ENCODE assay signal across 11 cellular contexts in the genomic region with DNA sequence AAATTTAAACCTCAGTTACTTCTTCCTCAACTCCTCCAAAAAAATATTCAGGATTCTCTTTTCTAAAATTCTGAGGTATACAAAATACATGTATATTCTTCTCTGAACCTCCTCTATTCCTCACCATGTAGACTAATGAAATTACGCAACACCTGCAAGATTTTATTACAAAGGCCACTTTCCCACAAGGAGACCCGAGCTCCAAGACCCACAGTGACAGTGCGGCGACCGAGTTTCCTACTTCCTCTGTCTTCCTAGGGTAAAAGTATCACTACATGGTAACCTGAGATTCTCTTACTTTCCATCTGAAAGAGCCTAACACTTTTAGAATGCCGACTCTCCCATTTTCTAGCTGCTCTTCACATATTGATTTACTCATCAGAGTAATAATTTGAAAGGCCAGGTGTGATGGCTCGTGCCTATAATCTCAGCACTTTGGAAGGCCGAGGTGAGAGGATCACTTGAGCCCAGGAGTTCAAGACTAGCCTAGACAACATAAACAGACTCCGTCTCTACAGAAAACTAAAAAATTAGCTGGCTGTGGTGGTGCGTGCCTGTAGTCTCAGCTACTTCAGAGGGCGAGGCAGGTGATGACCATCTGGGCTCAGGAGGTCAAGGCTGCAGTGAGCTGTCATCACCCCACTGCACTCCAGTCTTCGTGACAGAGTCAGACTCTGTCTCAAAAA. TPM values are rescaled to one million over a fixed set of nuclear protein-coding genes. Genes with fewer than 3 reads are reported as not detected.
DNase-seq lines count a peak whose midpoint lies in the region; ATAC-seq and TF ChIP-seq lines count a peak whose summit lies in the region.
"Had no signal": no experiment of that assay in that cellular context is flagged by ENCODE, and none has a peak within 500 bp of the region (broad histone marks: within the 10 kb centered on the region; RNA-seq: fewer than 3 reads in every experiment).

No MANE protein-coding gene starts in this region.

- H3K27ac ChIP-seq in liver (ENCODE audit: low read depth in 1 of 2, low read length in 2 of 2) = peak overlapping the region; percentile 92 to 95
- H3K27ac ChIP-seq in Karpas-422 (ENCODE audit: low read length) = no peak overlapping the region

- peaks cover 14% of the 10 kb centered on the region for H3K36me3 Mint-ChIP-seq in stimulated activated naive CD8-positive, alpha-beta T cell treated with anti-CD3 and anti-CD28 coated beads, Interleukin-15, Interleukin-2, amounts not matched to agents 100 ng/mL and 50 ng/mL, for 24 hours (ENCODE audit: low read depth)
- peaks cover 17% of the 10 kb centered on the region for H3K36me3 Mint-ChIP-seq in activated CD8-positive, alpha-beta T cell treated with anti-CD3 and anti-CD28 coated beads for 36 hours (ENCODE audit: low read depth)

- peaks cover 17% of the 10 kb centered on the region; the same call in 1 of the 2 replicates for H4K20me1 ChIP-seq in Karpas-422 (ENCODE audit: insufficient read depth, low read depth, low read length)

- CTCF ChIA-PET in activated CD8-positive, alpha-beta T cell treated with anti-CD3 and anti-CD28 coated beads for 36 hours (lab: Charles Lee) = interaction anchor here (0.7 to 3.4 kb wide), 15 partner anchors 9 to 73 kb away, joined by 3 to 31 read pairs (median 5); no protein-coding TSS in a partner anchor

- DNase-seq in stimulated activated naive CD8-positive, alpha-beta T cell treated with anti-CD3 and anti-CD28 coated beads, Interleukin-15, Interleukin-2, amounts not matched to agents 100 U/mL and 50 U/mL, for 24 hours = no peak
- DNase-seq in activated CD8-positive, alpha-beta T cell treated with anti-CD3 and anti-CD28 coated beads for 36 hours = no peak
- DNase-seq in ecto neural progenitor cell (ENCODE audit: low spot score) (no peak), Karpas-422 (no peak), foreskin fibroblast (no peak)
- DNase-seq: foreskin melanocyte, NCI-H1436 treated with DMSO at 0.1 percent for 48 hours had no signal

- H3K4me1 Mint-ChIP-seq in stimulated activated naive CD8-positive, alpha-beta T cell treated with anti-CD3 and anti-CD28 coated beads, Interleukin-15, Interleukin-2, amounts not matched to agents 100 ng/mL and 50 ng/mL, for 24 hours (ENCODE audit: low read depth) = peaks cover 99% of the 10 kb centered on the region
- H3K4me1 Mint-ChIP-seq in activated CD8-positive, alpha-beta T cell treated with anti-CD3 and anti-CD28 coated beads for 36 hours (ENCODE audit: low read depth) = peaks cover 91% of the 10 kb centered on the region

- no peaks in the 10 kb centered on the region for H3K79me2 ChIP-seq in Karpas-422 (ENCODE audit: low read length)

- H3K9me2 ChIP-seq in Karpas-422 (replicated peaks; ENCODE audit: insufficient read depth, low read length) = no peaks in the 10 kb centered on the region

- peaks cover 0 to 4% (median 0%) of the 10 kb centered on the region in 4 donors for H3K36me3 ChIP-seq in liver (ENCODE audit: control insufficient read depth in 4 of 4, insufficient read depth in 3 of 4, low read depth in 1 of 4, low read length in 3 of 4)
- no peaks in the 10 kb centered on the region for H3K36me3 ChIP-seq in Karpas-422 (ENCODE audit: insufficient read depth, low read length)

- intact Hi-C loops in activated CD8-positive, alpha-beta T cell treated with anti-CD3 and anti-CD28 coated beads for 36 hours (cut with micrococcal nuclease) = loop anchor here (5.0 kb wide), 2 partner anchors 39 to 71 kb away; no protein-coding TSS in a partner anchor

- no peaks in the 10 kb centered on the region for H3K27me3 ChIP-seq in liver (ENCODE audit: control insufficient read depth in 4 of 4, insufficient read depth in 4 of 4, low read length in 3 of 4)
- H3K27me3 ChIP-seq in Karpas-422 (ENCODE audit: low read length) = no peaks in the 10 kb centered on the region

- POLR2A ChIA-PET in activated CD8-positive, alpha-beta T cell treated with anti-CD3 and anti-CD28 coated beads for 36 hours (lab: Charles Lee) = interaction anchor here (0.5 to 4.0 kb wide), 7 partner anchors 23 to 237 kb away, joined by 3 to 22 read pairs (median 3); partner anchors contain the start of gene CYTH1

- 51% methylated on average over 12 of the region's 12 CpGs for WGBS in liver

- H3K9ac ChIP-seq in liver (ENCODE audit: low read depth in 1 of 2, low read length in 2 of 2) (peak overlapping the region in 1 of 2 donors; percentile 69), Karpas-422 (ENCODE audit: low read length) (no peak overlapping the region)

- H3K4me1 ChIP-seq in liver (ENCODE audit: control insufficient read depth in 4 of 4, insufficient read depth in 4 of 4, low read length in 3 of 4) (peaks cover 17 to 77% (median 46%) of the 10 kb centered on the region in 4 donors), Karpas-422 (ENCODE audit: low read length) (no peaks in the 10 kb centered on the region; the same call in 1 of the 2 replicates)

- TF ChIP-seq RAD21 in liver (IDR thresholded peaks at IDR 0.05) = no peak

- no peak overlapping the region for H3K4me3 ChIP-seq in liver (ENCODE audit: low read depth in 1 of 3, low read length in 3 of 3)
- H3K4me3 ChIP-seq in Karpas-422 (ENCODE audit: low read length) = no peak overlapping the region
- H3K4me3 ChIP-seq in foreskin fibroblast (ENCODE audit: low read depth in 1 of 2, low read length in 2 of 2) = no peak overlapping the region

- H3K9me3 ChIP-seq in liver (ENCODE audit: control insufficient read depth in 4 of 4, low read length in 3 of 4) = no peaks in the 10 kb centered on the region
- no peaks in the 10 kb centered on the region for H3K9me3 ChIP-seq in Karpas-422 (ENCODE audit: low read length)

- H3K4me2 ChIP-seq in Karpas-422 (ENCODE audit: low read depth, low read length, poor library complexity, severe bottlenecking) = no peak overlapping the region

- H3K27me3 Mint-ChIP-seq in stimulated activated naive CD8-positive, alpha-beta T cell treated with anti-CD3 and anti-CD28 coated beads, Interleukin-15, Interleukin-2, amounts not matched to agents 100 ng/mL and 50 ng/mL, for 24 hours = no peaks in the 10 kb centered on the region
- no peaks in the 10 kb centered on the region for H3K27me3 Mint-ChIP-seq in activated CD8-positive, alpha-beta T cell treated with anti-CD3 and anti-CD28 coated beads for 36 hours
- H3K27me3 Mint-ChIP-seq: type B pancreatic cell had no signal

- H3K9me3 Mint-ChIP-seq in stimulated activated naive CD8-positive, alpha-beta T cell treated with anti-CD3 and anti-CD28 coated beads, Interleukin-15, Interleukin-2, amounts not matched to agents 100 ng/mL and 50 ng/mL, for 24 hours = no peaks in the 10 kb centered on the region
- H3K9me3 Mint-ChIP-seq in activated CD8-positive, alpha-beta T cell treated with anti-CD3 and anti-CD28 coated beads for 36 hours = no peaks in the 10 kb centered on the region
- H3K9me3 Mint-ChIP-seq: type B pancreatic cell had no signal

- no peak overlapping the region for H3K4me3 Mint-ChIP-seq in stimulated activated naive CD8-positive, alpha-beta T cell treated with anti-CD3 and anti-CD28 coated beads, Interleukin-15, Interleukin-2, amounts not matched to agents 100 ng/mL and 50 ng/mL, for 24 hours
- H3K4me3 Mint-ChIP-seq in activated CD8-positive, alpha-beta T cell treated with anti-CD3 and anti-CD28 coated beads for 36 hours = no peak overlapping the region
- H3K4me3 Mint-ChIP-seq: type B pancreatic cell had no signal

- ATAC-seq in stimulated activated naive CD8-positive, alpha-beta T cell treated with anti-CD3 and anti-CD28 coated beads, Interleukin-15, Interleukin-2, amounts not matched to agents 100 U/mL and 50 U/mL, for 24 hours = no peak
- ATAC-seq in activated CD8-positive, alpha-beta T cell treated with anti-CD3 and anti-CD28 coated beads for 36 hours = no peak
- ATAC-seq in HG02870 (IDR thresholded peaks at IDR 0.05; ENCODE audit: unreplicated experiment) = no peak

- no peak overlapping the region for H2AFZ ChIP-seq in Karpas-422 (ENCODE audit: low read length)

- TF ChIP-seq CTCF in activated CD8-positive, alpha-beta T cell treated with anti-CD3 and anti-CD28 coated beads for 36 hours (IDR thresholded peaks at IDR 0.05) = no peak
- TF ChIP-seq CTCF in liver (IDR thresholded peaks at IDR 0.05; ENCODE audit: low read depth, low read length, missing input control) (no peak), foreskin fibroblast (IDR thresholded peaks at IDR 0.05; ENCODE audit: low read depth, low read length) (no peak)

- peak overlapping the region; percentile 81 for H3K27ac Mint-ChIP-seq in stimulated activated naive CD8-positive, alpha-beta T cell treated with anti-CD3 and anti-CD28 coated beads, Interleukin-15, Interleukin-2, amounts not matched to agents 100 ng/mL and 50 ng/mL, for 24 hours
- peak overlapping the region; percentile 99 for H3K27ac Mint-ChIP-seq in activated CD8-positive, alpha-beta T cell treated with anti-CD3 and anti-CD28 coated beads for 36 hours

TF ChIP-seq in liver, 16 proteins besides CTCF, POLR2A, EP300 and RAD21 (continues in another document):
- no peak for TF ChIP-seq HNF4A (conservative IDR thresholded peaks at IDR 0.05)
- TF ChIP-seq JUND (IDR thresholded peaks at IDR 0.05) = no peak
- TF ChIP-seq FOXA1 (IDR thresholded peaks at IDR 0.05) = no peak
- TF ChIP-seq, protein P1, sequence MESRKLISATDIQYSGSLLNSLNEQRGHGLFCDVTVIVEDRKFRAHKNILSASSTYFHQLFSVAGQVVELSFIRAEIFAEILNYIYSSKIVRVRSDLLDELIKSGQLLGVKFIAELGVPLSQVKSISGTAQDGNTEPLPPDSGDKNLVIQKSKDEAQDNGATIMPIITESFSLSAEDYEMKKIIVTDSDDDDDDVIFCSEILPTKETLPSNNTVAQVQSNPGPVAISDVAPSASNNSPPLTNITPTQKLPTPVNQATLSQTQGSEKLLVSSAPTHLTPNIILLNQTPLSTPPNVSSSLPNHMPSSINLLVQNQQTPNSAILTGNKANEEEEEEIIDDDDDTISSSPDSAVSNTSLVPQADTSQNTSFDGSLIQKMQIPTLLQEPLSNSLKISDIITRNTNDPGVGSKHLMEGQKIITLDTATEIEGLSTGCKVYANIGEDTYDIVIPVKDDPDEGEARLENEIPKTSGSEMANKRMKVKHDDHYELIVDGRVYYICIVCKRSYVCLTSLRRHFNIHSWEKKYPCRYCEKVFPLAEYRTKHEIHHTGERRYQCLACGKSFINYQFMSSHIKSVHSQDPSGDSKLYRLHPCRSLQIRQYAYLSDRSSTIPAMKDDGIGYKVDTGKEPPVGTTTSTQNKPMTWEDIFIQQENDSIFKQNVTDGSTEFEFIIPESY (IDR thresholded peaks at IDR 0.05) = no peak
- TF ChIP-seq NR2F2 (IDR thresholded peaks at IDR 0.05) = no peak
- no peak for TF ChIP-seq EGR1 (IDR thresholded peaks at IDR 0.05; ENCODE audit: low read depth in 2 of 2)
- TF ChIP-seq HNF4G (IDR thresholded peaks at IDR 0.05) = no peak
- no peak for TF ChIP-seq YY1 (IDR thresholded peaks at IDR 0.05)
- TF ChIP-seq RXRA (IDR thresholded peaks at IDR 0.05) = no peak
- no peak for TF ChIP-seq FOXA2 (IDR thresholded peaks at IDR 0.05)
- no peak for TF ChIP-seq TAF1 (conservative IDR thresholded peaks at IDR 0.05)
- no peak for TF ChIP-seq SP1 (IDR thresholded peaks at IDR 0.05)

RNA-seq across cellular contexts. Expression of gene CYTH1, which starts 35.7 kb away (rescaled TPM):
- 10 to 100 TPM; 95.1 to 96.0 TPM for total RNA-seq in activated CD8-positive, alpha-beta T cell treated with anti-CD3 and anti-CD28 coated beads for 36 hours
- total RNA-seq in liver = 10 to 100 TPM; 16.7 to 32.1 TPM
- 10 to 100 TPM; 15.4 to 24.5 TPM for polyA plus RNA-seq in liver
- 9.6 and 15.8 TPM in 2 replicates for total RNA-seq in Karpas-422 (2014; rRNA removed; shearing (Covaris generic); ENCODE audit: low replicate concordance)
